ENCODE assay signal across 8 cellular contexts in the genomic region with DNA sequence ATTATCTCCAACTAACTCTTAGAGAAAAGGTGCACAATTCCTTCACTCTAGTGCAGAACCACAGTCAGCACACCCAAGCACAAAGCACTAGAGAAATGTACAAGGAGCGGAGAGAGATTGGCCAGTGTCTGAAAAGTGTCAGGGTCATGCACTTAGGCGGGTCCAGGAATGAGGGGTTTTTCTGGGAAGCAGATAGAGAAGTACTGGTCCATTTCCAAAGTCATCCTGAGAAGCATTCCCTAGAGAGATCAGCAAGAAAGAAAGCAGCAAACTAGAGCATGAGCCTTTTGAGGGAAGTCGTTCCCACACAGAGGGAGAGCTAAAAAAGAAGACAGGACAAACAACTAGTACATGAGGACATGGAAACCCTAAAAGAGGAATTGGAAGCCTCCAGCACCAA.
DNase-seq lines count a peak whose midpoint lies in the region; ATAC-seq, FAIRE-seq and TF ChIP-seq lines count a peak whose summit lies in the region.

No MANE protein-coding gene starts in this region.

- H3K27ac ChIP-seq in GM12878 (ENCODE audit: control insufficient read depth, insufficient read depth): no peak overlapping the region
- H3K27ac ChIP-seq in neutrophil: peak overlapping the region; percentile 77
- peak overlapping the region in 4 of 8 donors; percentile 26 to 54 (median 31) for H3K27ac ChIP-seq in spleen

- no peak for TF ChIP-seq RAD21 in GM12878 (IDR thresholded peaks at IDR 0.05; ENCODE audit: insufficient read depth, low read depth, low read length)

- intact Hi-C loops in GM12878 (cut with micrococcal nuclease; ENCODE audit: unreplicated experiment): loop anchor here (5.0 kb wide), 1 partner anchor 179 kb away; no protein-coding TSS in a partner anchor
- intact Hi-C loops in spleen (cut with DNase I; ENCODE audit: low total_unique reads): no loop called here

- TF ChIP-seq POLR2A in GM12878 (IDR thresholded peaks at IDR 0.05; ENCODE audit: low read depth, low read length) (no peak), spleen (IDR thresholded peaks at IDR 0.05) (no peak)

- no peak for FAIRE-seq in GM12878 (lab: Jason Lieb, UNC)

- H3K4me3 ChIP-seq in GM12878: no peak overlapping the region
- H3K4me3 ChIP-seq in neutrophil (ENCODE audit: low read depth in 1 of 2, low read length in 1 of 2): no peak overlapping the region
- no peak overlapping the region for H3K4me3 ChIP-seq in spleen

- CTCF ChIA-PET in GM12878 (lab: Yijun Ruan, JAX): interaction anchor here (1.4 kb wide), 1 partner anchor 23 kb away, joined by 3 read pairs; no protein-coding TSS in a partner anchor

- no peak overlapping the region for H3K4me2 ChIP-seq in GM12878 (ENCODE audit: control insufficient read depth, insufficient read depth)

- no peak overlapping the region for H2AFZ ChIP-seq in GM12878 (ENCODE audit: control insufficient read depth, low read depth, low read length)

- POLR2A ChIA-PET in GM12878 (lab: Charles Lee): interaction anchor here (1.5 kb wide), 1 partner anchor 13 kb away, joined by 3 read pairs; no protein-coding TSS in a partner anchor

- H3K4me1 ChIP-seq in GM12878 (ENCODE audit: control insufficient read depth, insufficient read depth, low read length): peaks cover 11% of the 10 kb centered on the region
- H3K4me1 ChIP-seq in neutrophil (ENCODE audit: control insufficient read depth in 1 of 2, insufficient read depth in 1 of 2, low read depth in 1 of 2, low read length in 1 of 2): peaks cover 22 to 35% of the 10 kb centered on the region in 2 experiments
- H3K4me1 ChIP-seq in spleen: peaks cover 0 to 78% (median 28%) of the 10 kb centered on the region in 6 donors

- H3K9me3 ChIP-seq in GM12878 (replicated peaks; ENCODE audit: control insufficient read depth, insufficient read depth, low read length) (no peaks in the 10 kb centered on the region), neutrophil (no peaks in the 10 kb centered on the region), spleen (no peaks in the 10 kb centered on the region)

- in situ Hi-C loops in GM12878 (cut with MboI): no loop called here

- H3K36me3 ChIP-seq in GM12878 (ENCODE audit: control insufficient read depth in 2 of 2, insufficient read depth in 2 of 2, low read length in 1 of 2) (peaks cover 4% of the 10 kb centered on the region in 2 experiments; a peak in 3 of 4 replicates), neutrophil (peaks cover 12% of the 10 kb centered on the region), spleen (peaks cover 0 to 13% (median 0%) of the 10 kb centered on the region in 6 donors)

- TF ChIP-seq CTCF in GM12878 (IDR thresholded peaks at IDR 0.05 in 2 of 3, conservative IDR thresholded peaks at IDR 0.05 in 1 of 3; ENCODE audit: control insufficient read depth in 2 of 3, extremely low read depth in 1 of 3, insufficient read depth in 1 of 3, low read depth in 3 of 3, low read length in 3 of 3) (no peak), neutrophil (IDR thresholded peaks at IDR 0.05) (no peak), spleen (IDR thresholded peaks at IDR 0.05 in 8 of 11, conservative IDR thresholded peaks at IDR 0.05 in 3 of 11) (no peak)

- H3K79me2 ChIP-seq in GM12878 (ENCODE audit: control insufficient read depth, insufficient read depth, low read length): peaks cover 12% of the 10 kb centered on the region

- TF ChIP-seq EP300 in GM12878 (IDR thresholded peaks at IDR 0.05; ENCODE audit: borderline replicate concordance in 1 of 2, control insufficient read depth in 1 of 2, low read depth in 2 of 2, low read length in 2 of 2): no peak

- H4K20me1 ChIP-seq in GM12878 (ENCODE audit: control insufficient read depth, insufficient read depth): no peaks in the 10 kb centered on the region

- H3K27me3 ChIP-seq in GM12878 (replicated peaks in 1 of 2; ENCODE audit: control insufficient read depth in 2 of 2, insufficient read depth in 2 of 2, low read length in 1 of 2): no peaks in the 10 kb centered on the region; a peak in 1 of 4 replicates
- H3K27me3 ChIP-seq in neutrophil: no peaks in the 10 kb centered on the region
- no peaks in the 10 kb centered on the region for H3K27me3 ChIP-seq in spleen (replicated peaks in 1 of 7)

- WGBS in GM12878 (ENCODE audit: insufficient coverage, insufficient replicate concordance, low lambda C conversion rate, missing lambda C conversion rate): 53% methylated on average over 3 of the region's 3 CpGs
- WGBS in spleen, 5 donors: 43 to 60% (median 47%) methylated on average over 3 of the region's 3 CpGs

- SMC1A ChIA-PET in GM12878 (lab: Charles Lee; ENCODE audit: uncharacterized antibody, unreplicated experiment): interaction anchor here (0.6 to 1.6 kb wide), 3 partner anchors 17 to 57 kb away, joined by 3 read pairs; no protein-coding TSS in a partner anchor

- BruUV-seq in GM12878 (replicated peaks; lab: Mats Ljungman, UMichigan): no TSS peak

- RAD21 ChIA-PET in GM12878 (lab: Charles Lee; ENCODE audit: unreplicated experiment): interaction anchor here (0.8 kb wide), 1 partner anchor 180 kb away, joined by 4 read pairs; no protein-coding TSS in a partner anchor

- DNase-seq in GM12878 (ENCODE audit: low read depth, low spot score): no peak
- DNase-seq in HPDE6-E6E7 (ENCODE audit: extremely low spot score): no peak
- DNase-seq in inferior parietal cortex (ENCODE audit: extremely low spot score): no peak
- DNase-seq in stimulated activated CD4-positive, alpha-beta T cell treated with anti-CD3 and anti-CD28 coated beads, Interleukin-4, amount 100 ng/mL, for 24 hours: no peak
- DNase-seq in spleen: no peak

- no peak overlapping the region for H3K9ac ChIP-seq in GM12878 (ENCODE audit: control insufficient read depth, insufficient read depth, low read length)

- ATAC-seq in GM18909 (IDR thresholded peaks at IDR 0.05; ENCODE audit: poor library complexity, unreplicated experiment): peak; percentile 24
- ATAC-seq in HG02870 (IDR thresholded peaks at IDR 0.05; ENCODE audit: unreplicated experiment): peak; percentile 12
- ATAC-seq in GM12878: peak; percentile 35

TF ChIP-seq in GM12878, 131 proteins besides CTCF, POLR2A, EP300 and RAD21:
- TF ChIP-seq IKZF1 (conservative IDR thresholded peaks at IDR 0.05): 0 out of 2 replicates have a peak, but pooled peaks have one; percentile 7
- TF ChIP-seq, protein P1, sequence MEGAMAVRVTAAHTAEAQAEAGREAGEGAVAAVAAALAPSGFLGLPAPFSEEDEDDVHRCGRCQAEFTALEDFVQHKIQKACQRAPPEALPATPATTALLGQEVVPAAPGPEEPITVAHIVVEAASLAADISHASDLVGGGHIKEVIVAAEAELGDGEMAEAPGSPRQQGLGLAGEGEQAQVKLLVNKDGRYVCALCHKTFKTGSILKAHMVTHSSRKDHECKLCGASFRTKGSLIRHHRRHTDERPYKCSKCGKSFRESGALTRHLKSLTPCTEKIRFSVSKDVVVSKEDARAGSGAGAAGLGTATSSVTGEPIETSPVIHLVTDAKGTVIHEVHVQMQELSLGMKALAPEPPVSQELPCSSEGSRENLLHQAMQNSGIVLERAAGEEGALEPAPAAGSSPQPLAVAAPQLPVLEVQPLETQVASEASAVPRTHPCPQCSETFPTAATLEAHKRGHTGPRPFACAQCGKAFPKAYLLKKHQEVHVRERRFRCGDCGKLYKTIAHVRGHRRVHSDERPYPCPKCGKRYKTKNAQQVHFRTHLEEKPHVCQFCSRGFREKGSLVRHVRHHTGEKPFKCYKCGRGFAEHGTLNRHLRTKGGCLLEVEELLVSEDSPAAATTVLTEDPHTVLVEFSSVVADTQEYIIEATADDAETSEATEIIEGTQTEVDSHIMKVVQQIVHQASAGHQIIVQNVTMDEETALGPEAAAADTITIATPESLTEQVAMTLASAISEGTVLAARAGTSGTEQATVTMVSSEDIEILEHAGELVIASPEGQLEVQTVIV (IDR thresholded peaks at IDR 0.05; ENCODE audit: borderline replicate concordance, partially characterized antibody): no peak
- TF ChIP-seq BMI1 (IDR thresholded peaks at IDR 0.05; ENCODE audit: borderline replicate concordance): no peak
- TF ChIP-seq, protein P2, sequence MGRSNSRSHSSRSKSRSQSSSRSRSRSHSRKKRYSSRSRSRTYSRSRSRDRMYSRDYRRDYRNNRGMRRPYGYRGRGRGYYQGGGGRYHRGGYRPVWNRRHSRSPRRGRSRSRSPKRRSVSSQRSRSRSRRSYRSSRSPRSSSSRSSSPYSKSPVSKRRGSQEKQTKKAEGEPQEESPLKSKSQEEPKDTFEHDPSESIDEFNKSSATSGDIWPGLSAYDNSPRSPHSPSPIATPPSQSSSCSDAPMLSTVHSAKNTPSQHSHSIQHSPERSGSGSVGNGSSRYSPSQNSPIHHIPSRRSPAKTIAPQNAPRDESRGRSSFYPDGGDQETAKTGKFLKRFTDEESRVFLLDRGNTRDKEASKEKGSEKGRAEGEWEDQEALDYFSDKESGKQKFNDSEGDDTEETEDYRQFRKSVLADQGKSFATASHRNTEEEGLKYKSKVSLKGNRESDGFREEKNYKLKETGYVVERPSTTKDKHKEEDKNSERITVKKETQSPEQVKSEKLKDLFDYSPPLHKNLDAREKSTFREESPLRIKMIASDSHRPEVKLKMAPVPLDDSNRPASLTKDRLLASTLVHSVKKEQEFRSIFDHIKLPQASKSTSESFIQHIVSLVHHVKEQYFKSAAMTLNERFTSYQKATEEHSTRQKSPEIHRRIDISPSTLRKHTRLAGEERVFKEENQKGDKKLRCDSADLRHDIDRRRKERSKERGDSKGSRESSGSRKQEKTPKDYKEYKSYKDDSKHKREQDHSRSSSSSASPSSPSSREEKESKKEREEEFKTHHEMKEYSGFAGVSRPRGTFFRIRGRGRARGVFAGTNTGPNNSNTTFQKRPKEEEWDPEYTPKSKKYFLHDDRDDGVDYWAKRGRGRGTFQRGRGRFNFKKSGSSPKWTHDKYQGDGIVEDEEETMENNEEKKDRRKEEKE (IDR thresholded peaks at IDR 0.05): no peak
